In the genomic region with DNA sequence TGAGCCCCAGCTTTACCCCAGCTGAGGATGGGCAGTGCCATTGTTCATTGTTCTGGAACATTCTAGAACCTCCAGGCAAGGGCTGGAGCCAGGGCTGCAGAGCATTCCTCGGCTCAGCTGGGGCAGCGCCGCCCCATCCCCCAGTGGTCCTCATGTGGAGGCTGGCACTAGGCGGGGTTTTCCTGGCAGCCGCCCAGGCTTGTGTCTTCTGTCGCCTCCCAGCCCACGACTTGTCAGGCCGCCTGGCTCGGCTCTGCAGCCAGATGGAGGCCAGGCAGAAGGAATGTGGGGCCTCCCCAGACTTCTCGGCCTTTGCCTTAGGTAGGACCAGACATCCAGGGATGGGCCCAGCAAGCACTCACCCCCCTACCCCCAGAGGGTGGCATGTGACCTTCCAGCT, we compare ENCODE assay signal across 8 cellular contexts. TPM values are rescaled to one million over a fixed set of nuclear protein-coding genes. Genes with fewer than 3 reads are reported as not detected.
A peak's percentile ranks its signal among the peaks of the same experiment; 100 is the strongest.
DNase-seq lines count a peak whose midpoint lies in the region; ATAC-seq and TF ChIP-seq lines count a peak whose summit lies in the region.

A gene with protein sequence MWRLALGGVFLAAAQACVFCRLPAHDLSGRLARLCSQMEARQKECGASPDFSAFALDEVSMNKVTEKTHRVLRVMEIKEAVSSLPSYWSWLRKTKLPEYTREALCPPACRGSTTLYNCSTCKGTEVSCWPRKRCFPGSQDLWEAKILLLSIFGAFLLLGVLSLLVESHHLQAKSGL (plus strand): TSS at position 104 of the 400 bp plus-strand sequence. CDS start 49 bp downstream, at position 153.

- H2BK12ac ChIP-seq in mesenchymal stem cell (ENCODE audit: low read length in 2 of 2) = peak within 1 kb of the TSS; percentile 15 to 31

- no peak within 1 kb of the TSS for H3K4ac ChIP-seq in mesenchymal stem cell (ENCODE audit: low read depth in 1 of 2, low read length in 2 of 2)

- H3K27me3 ChIP-seq in mammary epithelial cell (ENCODE audit: insufficient read depth, low read length) (no peaks in the 10 kb centered on the region), mesenchymal stem cell (ENCODE audit: control insufficient read depth in 1 of 2, insufficient read depth in 1 of 2, low read length in 2 of 2) (no peaks in the 10 kb centered on the region), tibial nerve (no peaks in the 10 kb centered on the region)

- H3K4me3 ChIP-seq in mammary epithelial cell (replicated peaks in 1 of 3; ENCODE audit: insufficient read depth in 1 of 3, low read depth in 2 of 3, low read length in 3 of 3) (peak within 1 kb of the TSS; percentile 1 to 68 (median 60)), mesenchymal stem cell (ENCODE audit: insufficient read depth in 1 of 2, low read depth in 1 of 2, low read length in 2 of 2) (peak within 1 kb of the TSS in 1 of 2 experiments; percentile 22), tibial nerve (peak within 1 kb of the TSS in 2 of 4 donors; percentile 71 to 95)

- no peak within 1 kb of the TSS for H2BK120ac ChIP-seq in mesenchymal stem cell (ENCODE audit: low read depth, low read length)

- peak within 1 kb of the TSS; percentile 66 for H4K8ac ChIP-seq in mesenchymal stem cell (ENCODE audit: low read length)

- H2BK5ac ChIP-seq in mesenchymal stem cell (ENCODE audit: low read depth, low read length, poor library complexity, severe bottlenecking) = no peak within 1 kb of the TSS

- H3K79me1 ChIP-seq in mesenchymal stem cell (replicated peaks; ENCODE audit: low read length, poor library complexity, severe bottlenecking) = peaks cover 27% of the 10 kb centered on the region

- H3K4me1 ChIP-seq in mammary epithelial cell (ENCODE audit: insufficient read depth, low read length) (peaks cover 40% of the 10 kb centered on the region), mesenchymal stem cell (ENCODE audit: control insufficient read depth, insufficient read depth, low read depth, low read length) (peaks cover 41% of the 10 kb centered on the region), tibial nerve (peaks cover 0 to 62% (median 32%) of the 10 kb centered on the region in 4 donors)

- TF ChIP-seq EP300 in tibial nerve (IDR thresholded peaks at IDR 0.05) = peak in 1 of 2 donors; percentile 92

- H3K23ac ChIP-seq in mesenchymal stem cell (ENCODE audit: low read length in 2 of 2) = no peak within 1 kb of the TSS

- peak within 1 kb of the TSS; percentile 79 for H3K27ac Mint-ChIP-seq in activated T-cell treated with anti-CD3 and anti-CD28 coated beads, Interleukin-2, amount 50 U/mL, for 24 hours

- H3K9ac ChIP-seq in mammary epithelial cell (ENCODE audit: insufficient read depth, low read length) (peak within 1 kb of the TSS; percentile 91), mesenchymal stem cell (ENCODE audit: low read length) (peak within 1 kb of the TSS; percentile 44)

- no peaks in the 10 kb centered on the region for H3K36me3 ChIP-seq in mammary epithelial cell (ENCODE audit: insufficient read depth, low read length)
- H3K36me3 ChIP-seq in mesenchymal stem cell (ENCODE audit: control insufficient read depth in 1 of 2, insufficient read depth in 2 of 2, low read depth in 1 of 2, low read length in 2 of 2) = no peaks in the 10 kb centered on the region
- no peaks in the 10 kb centered on the region for H3K36me3 ChIP-seq in tibial nerve

- H3K4me2 ChIP-seq in mammary epithelial cell (ENCODE audit: insufficient read depth, low read depth, low read length) (peak within 1 kb of the TSS; percentile 90), mesenchymal stem cell (ENCODE audit: low read length, poor library complexity, severe bottlenecking) (no peak within 1 kb of the TSS)

- intact Hi-C loops in mammary epithelial cell (cut with micrococcal nuclease) = loop anchor here (2.0 kb wide), 3 partner anchors 40 to 332 kb away; a partner anchor contains a TSS

- H2AFZ ChIP-seq in mammary epithelial cell (ENCODE audit: low read depth, low read length) (no peak within 1 kb of the TSS), mesenchymal stem cell (ENCODE audit: low read depth, low read length) (no peak within 1 kb of the TSS)

- H3K9me3 Mint-ChIP-seq in activated T-cell treated with anti-CD3 and anti-CD28 coated beads, Interleukin-2, amount 50 U/mL, for 24 hours = no peaks in the 10 kb centered on the region

- WGBS in mammary epithelial cell (ENCODE audit: low coverage, missing lambda C conversion rate) = 11% methylated on average over 10 of the region's 10 CpGs
- 75% methylated on average over 10 of the region's 10 CpGs for WGBS in mesenchymal stem cell
- WGBS in tibial nerve, 2 donors = 27 to 45% methylated on average over 9 to 10 of the region's 10 CpGs

- peak within 1 kb of the TSS; percentile 4 for H2BK15ac ChIP-seq in mesenchymal stem cell (ENCODE audit: low read depth, poor library complexity, severe bottlenecking)

- peak within 1 kb of the TSS; percentile 53 for H2AK5ac ChIP-seq in mesenchymal stem cell (ENCODE audit: low read length, severe bottlenecking)

- TF ChIP-seq CTCF in mammary epithelial cell (conservative IDR thresholded peaks at IDR 0.05 in 1 of 2, IDR thresholded peaks at IDR 0.05 in 1 of 2; ENCODE audit: extremely low read depth in 1 of 2, insufficient read depth in 1 of 2, low read depth in 1 of 2, low read length in 2 of 2) = no peak
- TF ChIP-seq CTCF in tibial nerve (IDR thresholded peaks at IDR 0.05) = peak in 1 of 5 experiments; percentile 12

- peak within 1 kb of the TSS; percentile 97 for H3K27ac ChIP-seq in mammary epithelial cell (ENCODE audit: insufficient read depth, low read depth, low read length)
- no peak within 1 kb of the TSS for H3K27ac ChIP-seq in mesenchymal stem cell (ENCODE audit: low read length, poor library complexity, severe bottlenecking)
- H3K27ac ChIP-seq in tibial nerve = peak within 1 kb of the TSS; percentile 91 to 100 (median 96)

- H3K36me3 Mint-ChIP-seq in activated T-cell treated with anti-CD3 and anti-CD28 coated beads, Interleukin-2, amount 50 U/mL, for 24 hours (ENCODE audit: low read depth) = peaks cover 18% of the 10 kb centered on the region

- BruUV-seq in mammary epithelial cell (replicated peaks; lab: Mats Ljungman, UMichigan) = no TSS peak

- no peaks in the 10 kb centered on the region for H4K20me1 ChIP-seq in mammary epithelial cell (ENCODE audit: insufficient read depth, low read length)

- peak within 1 kb of the TSS; percentile 78 for H4K91ac ChIP-seq in mesenchymal stem cell (ENCODE audit: low read length)

- ATAC-seq in HG03460 (IDR thresholded peaks at IDR 0.05; ENCODE audit: unreplicated experiment) (no peak), GM21825 (IDR thresholded peaks at IDR 0.05; ENCODE audit: unreplicated experiment) (no peak)

- TF ChIP-seq POLR2A in tibial nerve (IDR thresholded peaks at IDR 0.05) = peak in 1 of 2 donors; percentile 13

- H3K9me3 ChIP-seq in mammary epithelial cell (replicated peaks; ENCODE audit: insufficient read depth, low read length) (no peaks in the 10 kb centered on the region), mesenchymal stem cell (ENCODE audit: control insufficient read depth, low read length) (no peaks in the 10 kb centered on the region), tibial nerve (no peaks in the 10 kb centered on the region)

- peak within 1 kb of the TSS; percentile 37 to 55 for H3K18ac ChIP-seq in mesenchymal stem cell (ENCODE audit: low read depth in 1 of 2, low read length in 2 of 2)

- no peak within 1 kb of the TSS for H3K4me3 Mint-ChIP-seq in activated T-cell treated with anti-CD3 and anti-CD28 coated beads, Interleukin-2, amount 50 U/mL, for 24 hours

- peaks cover 37% of the 10 kb centered on the region for H3K79me2 ChIP-seq in mammary epithelial cell (ENCODE audit: insufficient read depth, low read length)

- in situ Hi-C loops in mammary epithelial cell (cut with MboI; ENCODE audit: low sequenced_read_pairs in 2 of 2) = no loop called here

- no peak for DNase-seq in activated T-cell treated with anti-CD3 and anti-CD28 coated beads, Interleukin-2, amount 50 U/mL, for 24 hours
- DNase-seq in activated T-cell treated with anti-CD3 and anti-CD28 coated beads for 4 hours (no peak), mammary epithelial cell (peak; percentile 17), mesenchymal stem cell (no peak), tibial nerve (ENCODE audit: low spot score in 2 of 2) (peak in 1 of 2 donors; percentile 47), NCI-H1048 (lab: John Stamatoyannopoulos, UW) (no peak)

- H3K4me1 Mint-ChIP-seq in activated T-cell treated with anti-CD3 and anti-CD28 coated beads, Interleukin-2, amount 50 U/mL, for 24 hours (ENCODE audit: low read depth) = peaks cover 37% of the 10 kb centered on the region

- CTCF ChIA-PET in mammary epithelial cell (lab: Charles Lee; ENCODE audit: low non-redundant PET) = no interaction called here

- no peaks in the 10 kb centered on the region for H3K27me3 Mint-ChIP-seq in activated T-cell treated with anti-CD3 and anti-CD28 coated beads, Interleukin-2, amount 50 U/mL, for 24 hours

- dilution Hi-C loops in mammary epithelial cell (cut with HindIII; ENCODE audit: low sequenced_read_pairs) = no loop called here

- H3K14ac ChIP-seq in mesenchymal stem cell (ENCODE audit: low read length in 2 of 2) = peak within 1 kb of the TSS in 1 of 2 experiments; percentile 79

RNA-seq across cellular contexts. Expression of the gene that starts here (rescaled TPM):
- total RNA-seq in mammary epithelial cell = not detected
- polyA plus RNA-seq in mammary epithelial cell = not detected
- not detected for polyA minus RNA-seq in mammary epithelial cell
- not detected for polyA plus RNA-seq in mesenchymal stem cell (2013, experiment 1 of 2)
- polyA plus RNA-seq in mesenchymal stem cell (2013, experiment 2 of 2) = not detected
- not detected for total RNA-seq in tibial nerve

Comparison
In these comparisons a context has a peak if more than half of its experiments do, and no peak if none do; other contexts are left out.
1. Peak in DNase-seq, H3K4me3 ChIP-seq, H3K27ac ChIP-seq, H3K9ac ChIP-seq and H3K4me2 ChIP-seq in mammary epithelial cell; RNA of the gene not detected or under 1 TPM.